ENCODE assay signal across 8 cellular contexts in genomic region chr20:33995053-33995816, GRCh38. TPM values are rescaled to one million over a fixed set of nuclear protein-coding genes. Genes with fewer than 3 reads are reported as not detected.
DNase-seq lines count a peak whose midpoint lies in the region; ATAC-seq, FAIRE-seq and TF ChIP-seq lines count a peak whose summit lies in the region.

No MANE protein-coding gene starts in this region.

- H3K27me3 Mint-ChIP-seq in astrocyte (ENCODE audit: low read depth, unreplicated experiment): no peaks in the 10 kb centered on the region

- peak overlapping the region; percentile 95 for H3K4me3 Mint-ChIP-seq in astrocyte (ENCODE audit: unreplicated experiment)

- peak overlapping the region; percentile 85 for H3K27ac ChIP-seq in astrocyte (ENCODE audit: low read depth, low read length)
- H3K27ac ChIP-seq in lower lobe of right lung: peak overlapping the region; percentile 98
- peak overlapping the region; percentile 96 for H3K27ac ChIP-seq in urinary bladder (ENCODE audit: low read depth)

- peaks cover 57% of the 10 kb centered on the region for H4K20me1 ChIP-seq in astrocyte (ENCODE audit: insufficient read depth, low read length)

- 11% methylated on average over 8 of the region's 8 CpGs for WGBS in urinary bladder

- peak overlapping the region; percentile 85 for H3K4me2 ChIP-seq in astrocyte (ENCODE audit: low read length)

- H3K9me3 ChIP-seq in astrocyte (ENCODE audit: insufficient read depth, low read depth, low read length) (no peaks in the 10 kb centered on the region), lower lobe of right lung (no peaks in the 10 kb centered on the region)

- H3K36me3 Mint-ChIP-seq in astrocyte (ENCODE audit: low read depth, unreplicated experiment): peaks cover 4% of the 10 kb centered on the region

- H3K36me3 ChIP-seq in BJ (ENCODE audit: control insufficient read depth, insufficient read depth, low read length): no peaks in the 10 kb centered on the region
- H3K36me3 ChIP-seq in astrocyte (ENCODE audit: insufficient read depth, low read length): no peaks in the 10 kb centered on the region
- no peaks in the 10 kb centered on the region for H3K36me3 ChIP-seq in lower lobe of right lung
- H3K36me3 ChIP-seq in urinary bladder (ENCODE audit: insufficient read depth): no peaks in the 10 kb centered on the region

- CTCF ChIA-PET in BJ (lab: Yijun Ruan, JAX): interaction anchor here (1.3 to 1.4 kb wide), 2 partner anchors 75 to 132 kb away, joined by 3 to 5 read pairs; no protein-coding TSS in a partner anchor

- POLR2A ChIA-PET in BJ (lab: Charles Lee): interaction anchor here (0.5 to 0.6 kb wide), 3 partner anchors 30 to 127 kb away, joined by 3 to 4 read pairs (median 3); no protein-coding TSS in a partner anchor

- H3K4me1 Mint-ChIP-seq in astrocyte (ENCODE audit: low read depth, unreplicated experiment): peaks cover 15% of the 10 kb centered on the region

- ATAC-seq in lower lobe of right lung (no peak), GM21576 (IDR thresholded peaks at IDR 0.05; ENCODE audit: unreplicated experiment) (no peak), HG03135 (IDR thresholded peaks at IDR 0.05; ENCODE audit: unreplicated experiment) (no peak)

- no peak for FAIRE-seq in astrocyte (lab: Jason Lieb, UNC)

- TF ChIP-seq CTCF in BJ (IDR thresholded peaks at IDR 0.05; ENCODE audit: insufficient read depth, low read depth, low read length) (no peak), astrocyte (IDR thresholded peaks at IDR 0.05; ENCODE audit: insufficient read depth, low read depth, low read length) (no peak), lower lobe of right lung (IDR thresholded peaks at IDR 0.05) (no peak)

- H3K4me1 ChIP-seq in astrocyte (ENCODE audit: insufficient read depth, low read length): peaks cover 21% of the 10 kb centered on the region
- peaks cover 72% of the 10 kb centered on the region for H3K4me1 ChIP-seq in lower lobe of right lung
- H3K4me1 ChIP-seq in urinary bladder (ENCODE audit: insufficient read depth): peaks cover 4% of the 10 kb centered on the region

- in situ Hi-C loops in KBM-7 (cut with MboI; ENCODE audit: low pct_unique_long_range_greater_than_20kb, low sequenced_read_pairs): no loop called here

- H3K27ac Mint-ChIP-seq in astrocyte (ENCODE audit: unreplicated experiment): peak overlapping the region; percentile 70

- DNase-seq in BJ (ENCODE audit: low read depth): no peak
- peak; percentile 61 for DNase-seq in KBM-7
- DNase-seq in astrocyte (ENCODE audit: low read depth): no peak
- DNase-seq in lower lobe of right lung: no peak
- DNase-seq in HCEC 1CT: no peak

- H3K9ac ChIP-seq in astrocyte (ENCODE audit: low read length): peak overlapping the region; percentile 94

- no peaks in the 10 kb centered on the region for H3K9me3 Mint-ChIP-seq in astrocyte (ENCODE audit: unreplicated experiment)

- H2AFZ ChIP-seq in astrocyte (ENCODE audit: low read depth, low read length): no peak overlapping the region

- H3K27me3 ChIP-seq in BJ (ENCODE audit: control insufficient read depth, insufficient read depth, low read length) (no peaks in the 10 kb centered on the region), astrocyte (ENCODE audit: insufficient read depth, low read length) (no peaks in the 10 kb centered on the region), lower lobe of right lung (ENCODE audit: low read depth) (no peaks in the 10 kb centered on the region)

- intact Hi-C loops in lower lobe of right lung (cut with DNase I): no loop called here

- H3K4me3 ChIP-seq in BJ (ENCODE audit: low read depth, low read length): peak overlapping the region; percentile 85
- peak overlapping the region; percentile 91 for H3K4me3 ChIP-seq in astrocyte (ENCODE audit: insufficient read depth, low read depth, low read length)
- H3K4me3 ChIP-seq in lower lobe of right lung: peak overlapping the region; percentile 94
- H3K4me3 ChIP-seq in urinary bladder (ENCODE audit: low read depth, low read length): peak overlapping the region; percentile 88

- peaks cover 64% of the 10 kb centered on the region for H3K79me2 ChIP-seq in astrocyte (ENCODE audit: insufficient read depth, low read length)

RNA-seq across cellular contexts. Expression of gene RALY, which starts 1.5 kb away (rescaled TPM):
- polyA plus RNA-seq in BJ (2011; rRNA removed) (93.6 and 144 TPM in 2 replicates), urinary bladder (150 TPM)
- 69.1 and 84.8 TPM in 2 replicates for polyA minus RNA-seq in BJ (2011; rRNA and poly(A)+ RNA removed)
- total RNA-seq in astrocyte (90.5 and 105 TPM in 2 replicates), lower lobe of right lung (124 TPM), urinary bladder (53.9 TPM)
